In the genomic region with DNA sequence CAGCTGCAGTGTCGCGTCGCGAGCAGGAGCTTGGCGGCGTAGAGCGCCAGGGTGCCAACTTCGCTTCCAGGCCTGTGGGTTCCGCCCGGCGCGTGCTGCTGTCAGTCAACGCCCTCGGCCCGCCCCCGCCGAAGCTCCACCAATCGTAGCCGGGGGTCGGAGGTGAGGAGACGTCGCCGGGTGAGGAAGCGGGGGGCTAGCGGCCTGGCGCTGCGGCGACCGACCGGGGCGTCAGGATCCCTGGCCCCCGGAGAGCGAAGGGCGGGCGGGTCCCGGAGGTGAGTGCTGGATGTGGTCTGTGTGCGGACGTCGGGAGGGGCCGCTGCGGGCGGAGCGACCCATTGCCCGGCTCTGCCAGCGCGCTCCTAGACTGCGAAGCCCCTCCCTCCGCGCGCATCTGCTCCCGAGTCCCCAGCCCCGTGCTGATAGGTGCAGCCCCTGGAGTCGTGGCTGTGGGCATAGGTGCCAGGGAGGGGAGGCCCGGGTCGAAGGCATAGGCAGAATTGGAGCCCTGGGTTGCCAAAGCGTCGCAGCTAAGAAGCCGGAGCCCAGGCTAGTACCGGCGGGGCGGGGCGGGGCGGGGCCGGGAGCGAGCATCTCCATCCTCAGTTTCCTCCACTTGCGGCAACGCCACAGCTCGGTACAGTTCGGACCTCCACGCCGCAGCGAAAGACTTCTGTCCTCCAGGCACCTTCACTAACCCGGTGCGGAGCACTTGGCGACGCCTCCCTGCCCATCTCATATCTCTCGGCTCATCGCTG, we compare ENCODE assay signal across 8 cellular contexts. TPM values are rescaled to one million over a fixed set of nuclear protein-coding genes. Genes with fewer than 3 reads are reported as not detected.
A peak's percentile ranks its signal among the peaks of the same experiment; 100 is the strongest.
DNase-seq lines count a peak whose midpoint lies in the region; ATAC-seq and TF ChIP-seq lines count a peak whose summit lies in the region.

TSS of gene NXPE3 (plus strand) at position 165 of the 761 bp plus-strand sequence. CDS start 6,386 bp downstream, outside the sequence.

- intact Hi-C loops in Panc1 (cut with micrococcal nuclease; ENCODE audit: unreplicated experiment) = no loop called here
- intact Hi-C loops in naive thymus-derived CD4-positive, alpha-beta T cell (cut with micrococcal nuclease) = loop anchor here (1.0 to 10.0 kb wide), 13 partner anchors 10 to 1378 kb away; partner anchors contain the start of genes CEP97 (in 2 of the 2), PCNP (in 2 of the 2), LNP1 (in 1 of the 2) and NFKBIZ (in 1 of the 2)

- DNase-seq in DMS79 treated with DMSO at 0.1 percent for 48 hours (lab: John Stamatoyannopoulos, UW) (peak; percentile 84), Panc1 (ENCODE audit: low read depth, low spot score) (peak; percentile 47), activated T-helper 1 cell treated with Interleukin-2 at 50 U/mL for 16 hours (ENCODE audit: low read depth) (peak; percentile 87), fibroblast of gingiva (ENCODE audit: low read depth) (peak; percentile 82)
- DNase-seq in naive thymus-derived CD4-positive, alpha-beta T cell = peak; percentile 92 to 97 (median 94)
- DNase-seq in stimulated activated naive B cell treated with anti-CD40 and anti-IgM and Interleukin-4, amounts not matched to agents 10 μg/mL and 1 μg/mL and 100 μg/mL, for 72 hours = peak; percentile 90

- H3K27me3 ChIP-seq in KMS-11 (ENCODE audit: insufficient read depth, low read depth) = no peaks in the 10 kb centered on the region
- H3K27me3 ChIP-seq in Panc1 (ENCODE audit: control insufficient read depth, insufficient read depth, low read length) = no peaks in the 10 kb centered on the region
- H3K27me3 ChIP-seq in naive thymus-derived CD4-positive, alpha-beta T cell (ENCODE audit: control insufficient read depth in 2 of 2, insufficient read depth in 2 of 2, low read length in 2 of 2) = no peaks in the 10 kb centered on the region

- H3K9ac ChIP-seq in KMS-11 = peak within 1 kb of the TSS; percentile 56; the same call in 1 of the 2 replicates

- H3K36me3 ChIP-seq in KMS-11 (ENCODE audit: insufficient read depth) (no peaks in the 10 kb centered on the region; the same call in 1 of the 2 replicates), Panc1 (ENCODE audit: control insufficient read depth, insufficient read depth, low read length) (0 out of 2 replicates have a peak, but pooled peaks cover 3% of the 10 kb centered on the region)
- H3K36me3 ChIP-seq in naive thymus-derived CD4-positive, alpha-beta T cell (ENCODE audit: control insufficient read depth in 2 of 3, insufficient read depth in 3 of 3, low read length in 3 of 3) = peaks cover 0 to 9% (median 0%) of the 10 kb centered on the region in 3 experiments

- H2AFZ ChIP-seq in KMS-11 (ENCODE audit: low read depth) = peak within 1 kb of the TSS; percentile 96

- H3K27me3 Mint-ChIP-seq in naive thymus-derived CD4-positive, alpha-beta T cell = no peaks in the 10 kb centered on the region
- H3K27me3 Mint-ChIP-seq in stimulated activated naive B cell treated with anti-CD40 and anti-IgM and Interleukin-4, amounts not matched to agents 10 μg/mL and 1 μg/mL and 100 μg/mL, for 72 hours = no peaks in the 10 kb centered on the region

- H3K9me3 ChIP-seq in Panc1 (ENCODE audit: control insufficient read depth, insufficient read depth, low read depth, low read length) = no peaks in the 10 kb centered on the region
- H3K9me3 ChIP-seq in naive thymus-derived CD4-positive, alpha-beta T cell (ENCODE audit: control insufficient read depth in 2 of 3, low read length in 3 of 3) = no peaks in the 10 kb centered on the region

- H3K4me3 ChIP-seq in KMS-11 (IDR thresholded peaks at IDR 0.05; ENCODE audit: insufficient read depth, low read depth, low read length) = peak within 1 kb of the TSS; percentile 49
- peak within 1 kb of the TSS; percentile 70 to 76 for H3K4me3 ChIP-seq in Panc1 (ENCODE audit: low read depth in 2 of 2, low read length in 2 of 2)
- peak within 1 kb of the TSS; percentile 60 for H3K4me3 ChIP-seq in naive thymus-derived CD4-positive, alpha-beta T cell (ENCODE audit: low read length)

- ATAC-seq in GM21786 (IDR thresholded peaks at IDR 0.05; ENCODE audit: unreplicated experiment) = peak; percentile 94
- ATAC-seq in Panc1 = peak; percentile 96
- ATAC-seq in naive thymus-derived CD4-positive, alpha-beta T cell = peak; percentile 95
- ATAC-seq in stimulated activated naive B cell treated with anti-CD40 and anti-IgM and Interleukin-4, amounts not matched to agents 10 μg/mL and 1 μg/mL and 100 μg/mL, for 72 hours (replicated peaks) = peak; percentile 93 to 94

- H3K4me2 ChIP-seq in KMS-11 = peak within 1 kb of the TSS; percentile 96

- peak within 1 kb of the TSS; percentile 50; the same call in 1 of the 2 replicates for H3K27ac ChIP-seq in KMS-11
- H3K27ac ChIP-seq in Panc1 (ENCODE audit: low read length) = peak within 1 kb of the TSS; percentile 91
- H3K27ac ChIP-seq in naive thymus-derived CD4-positive, alpha-beta T cell (ENCODE audit: low read depth, low read length) = peak within 1 kb of the TSS; percentile 88

- peaks cover 20 to 61% (median 53%) of the 10 kb centered on the region in 7 donors for H3K4me1 Mint-ChIP-seq in naive thymus-derived CD4-positive, alpha-beta T cell
- peaks cover 13 to 24% of the 10 kb centered on the region in 2 donors for H3K4me1 Mint-ChIP-seq in stimulated activated naive B cell treated with anti-CD40 and anti-IgM and Interleukin-4, amounts not matched to agents 10 μg/mL and 1 μg/mL and 100 μg/mL, for 72 hours

- H3K9me3 Mint-ChIP-seq in naive thymus-derived CD4-positive, alpha-beta T cell = no peaks in the 10 kb centered on the region
- H3K9me3 Mint-ChIP-seq in stimulated activated naive B cell treated with anti-CD40 and anti-IgM and Interleukin-4, amounts not matched to agents 10 μg/mL and 1 μg/mL and 100 μg/mL, for 72 hours = no peaks in the 10 kb centered on the region

- no peaks in the 10 kb centered on the region; the same call in 1 of the 2 replicates for H3K79me2 ChIP-seq in KMS-11 (ENCODE audit: insufficient read depth, low read depth)

- POLR2A ChIA-PET in Panc1 (lab: Charles Lee) = interaction anchor here (0.5 to 0.7 kb wide), 4 partner anchors 36 to 636 kb away, joined by 3 to 6 read pairs (median 4); no protein-coding TSS in a partner anchor
- POLR2A ChIA-PET in naive thymus-derived CD4-positive, alpha-beta T cell (lab: Charles Lee) = interaction anchor here (0.6 to 1.8 kb wide), 23 partner anchors 9 to 300 kb away, joined by 3 to 28 read pairs (median 4); partner anchors contain the start of genes CEP97, NFKBIZ, PCNP and RPL24

- TF ChIP-seq CTCF in KMS-11 (conservative IDR thresholded peaks at IDR 0.05; ENCODE audit: low read depth, low read length) = no peak
- no peak for TF ChIP-seq CTCF in Panc1 (IDR thresholded peaks at IDR 0.05)

- in situ Hi-C loops in Panc1 (cut with HindIII; ENCODE audit: low pct_unique_long_range_greater_than_20kb, low sequenced_read_pairs) = no loop called here

- H3K4me3 Mint-ChIP-seq in naive thymus-derived CD4-positive, alpha-beta T cell = peak within 1 kb of the TSS; percentile 89 to 99 (median 94)
- H3K4me3 Mint-ChIP-seq in stimulated activated naive B cell treated with anti-CD40 and anti-IgM and Interleukin-4, amounts not matched to agents 10 μg/mL and 1 μg/mL and 100 μg/mL, for 72 hours = peak within 1 kb of the TSS; percentile 94

- H3K4me1 ChIP-seq in KMS-11 (ENCODE audit: low read depth, poor library complexity, severe bottlenecking) (peaks cover 43% of the 10 kb centered on the region), Panc1 (ENCODE audit: control insufficient read depth, insufficient read depth, low read length) (peaks cover 23% of the 10 kb centered on the region)
- H3K4me1 ChIP-seq in naive thymus-derived CD4-positive, alpha-beta T cell (ENCODE audit: control insufficient read depth in 2 of 2, insufficient read depth in 2 of 2, low read length in 2 of 2) = peaks cover 27% of the 10 kb centered on the region in 2 donors

- H3K27ac Mint-ChIP-seq in naive thymus-derived CD4-positive, alpha-beta T cell = peak within 1 kb of the TSS; percentile 93 to 100 (median 99)
- H3K27ac Mint-ChIP-seq in stimulated activated naive B cell treated with anti-CD40 and anti-IgM and Interleukin-4, amounts not matched to agents 10 μg/mL and 1 μg/mL and 100 μg/mL, for 72 hours = peak within 1 kb of the TSS; percentile 97

- H3K36me3 Mint-ChIP-seq in naive thymus-derived CD4-positive, alpha-beta T cell = peaks cover 0 to 15% (median 12%) of the 10 kb centered on the region in 5 donors
- H3K36me3 Mint-ChIP-seq in stimulated activated naive B cell treated with anti-CD40 and anti-IgM and Interleukin-4, amounts not matched to agents 10 μg/mL and 1 μg/mL and 100 μg/mL, for 72 hours = peaks cover 12% of the 10 kb centered on the region in 2 donors

- no peaks in the 10 kb centered on the region for H4K20me1 ChIP-seq in KMS-11 (ENCODE audit: insufficient read depth)

- CTCF ChIA-PET in Panc1 (lab: Charles Lee) = interaction anchor here (0.6 kb wide), 1 partner anchor 26 kb away, joined by 4 read pairs; no protein-coding TSS in a partner anchor
- CTCF ChIA-PET in naive thymus-derived CD4-positive, alpha-beta T cell (lab: Charles Lee) = interaction anchor here (1.0 to 1.2 kb wide), 3 partner anchors 10 to 24 kb away, joined by 3 to 4 read pairs (median 3); no protein-coding TSS in a partner anchor

- BruUV-seq in Panc1 (replicated peaks; lab: Mats Ljungman, UMichigan) = no TSS peak

RNA-seq across cellular contexts. Expression of gene NXPE3, which starts in this region (rescaled TPM):
- 30.4 TPM for total RNA-seq in Panc1 (2021; ENCODE audit: unreplicated experiment)
- 19.0 TPM for polyA plus RNA-seq in Panc1 (2012; ENCODE audit: insufficient read length)
- total RNA-seq in naive thymus-derived CD4-positive, alpha-beta T cell = 10 to 100 TPM; 25.9 to 48.7 (median 35.5) TPM
- polyA plus RNA-seq in naive thymus-derived CD4-positive, alpha-beta T cell = 10 to 100 TPM; 55.7 to 71.0 TPM

Comparison
In these comparisons a context has a peak if more than half of its experiments do, and no peak if none do; other contexts are left out.
1. Peak in every context shown above with its lines: DNase-seq, ATAC-seq, H3K4me3 ChIP-seq and H3K27ac ChIP-seq.